ENCODE assay signal across 8 cellular contexts in genomic region chr7:2019693-2020511, GRCh38.
A peak's percentile ranks its signal among the peaks of the same experiment; 100 is the strongest.
DNase-seq lines count a peak whose midpoint lies in the region; FAIRE-seq and TF ChIP-seq lines count a peak whose summit lies in the region.

No MANE protein-coding gene starts in this region.

- no peak overlapping the region for H2BK120ac ChIP-seq in mesendoderm (ENCODE audit: low read depth, low read length)

- no peaks in the 10 kb centered on the region for H3K79me2 ChIP-seq in mesendoderm (ENCODE audit: control insufficient read depth, insufficient read depth, low read length)

- H4K5ac ChIP-seq in mesendoderm (ENCODE audit: low read length): no peak overlapping the region

- no CpG with 5 or more reads among the region's 44 CpGs for WGBS in mesendoderm (ENCODE audit: extremely low coverage, insufficient coverage, low lambda C conversion rate)

- H3K9me3 ChIP-seq in CD8-positive, alpha-beta memory T cell (ENCODE audit: low read length): no peaks in the 10 kb centered on the region
- peaks cover 0 to 7% (median 4%) of the 10 kb centered on the region in 3 donors for H3K9me3 ChIP-seq in tibial artery

- POLR2A ChIA-PET in CD8-positive, alpha-beta memory T cell (lab: Charles Lee): no interaction called here

- H2BK15ac ChIP-seq in mesendoderm (replicated peaks; ENCODE audit: low read depth): no peak overlapping the region

- DNase-seq in CD8-positive, alpha-beta memory T cell: peak in 3 of 5 donors; percentile 50 to 80 (median 52)
- DNase-seq in H54 (ENCODE audit: insufficient read length, low spot score) (peak; percentile 80), SK-N-DZ (ENCODE audit: low spot score) (peak; percentile 33), bronchial epithelial cell (ENCODE audit: low read depth) (peak; percentile 5), mesendoderm (peak; percentile 25), tibial artery (peak; percentile 68 to 77), cortex of kidney (lab: John Stamatoyannopoulos, UW) (no peak)
- DNase-seq in activated T-helper 2 cell treated with anti-CD3 and anti-CD28 coated beads, Interferon-gamma antibody, Interleukin-2, Interleukin-4, amounts not matched to agents 10 μg/mL and 5 μg/mL and 100 μg/mL, durations not matched to agents 14 hours and 24 hours and 36 hours (ENCODE audit: low spot score): no peak

- peak; percentile 38; the same call in 1 of the 2 replicates for TF ChIP-seq POLR2A in H54 (IDR thresholded peaks at IDR 0.05; ENCODE audit: low read depth, low read length)

- no peak overlapping the region for H3K56ac ChIP-seq in mesendoderm (ENCODE audit: low read length)

- H4K8ac ChIP-seq in mesendoderm (ENCODE audit: low read depth, low read length): no peak overlapping the region

- H3K4me2 ChIP-seq in mesendoderm (ENCODE audit: low read length): no peak overlapping the region

- no peak overlapping the region for H2BK5ac ChIP-seq in mesendoderm (ENCODE audit: low read length)

- H3K18ac ChIP-seq in mesendoderm (ENCODE audit: low read length): no peak overlapping the region

- H3K79me1 ChIP-seq in mesendoderm (ENCODE audit: low read length): no peaks in the 10 kb centered on the region

- H3K4me3 Mint-ChIP-seq in CD8-positive, alpha-beta memory T cell: peak overlapping the region in 6 of 7 donors; percentile 30 to 79 (median 48)
- H3K4me3 Mint-ChIP-seq in activated T-helper 2 cell treated with anti-CD3 and anti-CD28 coated beads, Interferon-gamma antibody, Interleukin-2, Interleukin-4, amounts not matched to agents 10 μg/mL and 5 μg/mL and 100 μg/mL, durations not matched to agents 14 hours and 24 hours and 36 hours (ENCODE audit: low read depth): no peak overlapping the region

- intact Hi-C loops in tibial artery (cut with DNase I; ENCODE audit: low total_unique reads): no loop called here
- intact Hi-C loops in activated T-helper 2 cell treated with anti-CD3 and anti-CD28 coated beads, Interferon-gamma antibody, Interleukin-2, Interleukin-4, amounts not matched to agents 10 μg/mL and 5 μg/mL and 100 μg/mL, durations not matched to agents 14 hours and 24 hours and 36 hours (cut with micrococcal nuclease): no loop called here

- peaks cover 4 to 14% (median 10%) of the 10 kb centered on the region in 5 donors for H3K9me3 Mint-ChIP-seq in CD8-positive, alpha-beta memory T cell
- peaks cover 10% of the 10 kb centered on the region for H3K9me3 Mint-ChIP-seq in activated T-helper 2 cell treated with anti-CD3 and anti-CD28 coated beads, Interferon-gamma antibody, Interleukin-2, Interleukin-4, amounts not matched to agents 10 μg/mL and 5 μg/mL and 100 μg/mL, durations not matched to agents 14 hours and 24 hours and 36 hours

- H3K36me3 ChIP-seq in CD8-positive, alpha-beta memory T cell (ENCODE audit: insufficient read depth, low read length): no peaks in the 10 kb centered on the region
- H3K36me3 ChIP-seq in bronchial epithelial cell (ENCODE audit: control insufficient read depth, insufficient read depth, low read length): no peaks in the 10 kb centered on the region
- no peaks in the 10 kb centered on the region for H3K36me3 ChIP-seq in mesendoderm (ENCODE audit: control insufficient read depth, insufficient read depth, low read length)
- H3K36me3 ChIP-seq in tibial artery: peaks cover 0 to 3% (median 0%) of the 10 kb centered on the region in 3 donors

- FAIRE-seq in H54 (lab: Jason Lieb, UNC) (no peak), bronchial epithelial cell (lab: Jason Lieb, UNC) (no peak)

- peaks cover 11% of the 10 kb centered on the region for H3K4me1 ChIP-seq in CD8-positive, alpha-beta memory T cell (ENCODE audit: insufficient read depth, low read length)
- H3K4me1 ChIP-seq in mesendoderm (ENCODE audit: control insufficient read depth, low read depth, low read length) (no peaks in the 10 kb centered on the region), tibial artery (peaks cover 0 to 17% (median 3%) of the 10 kb centered on the region in 4 donors)

- peaks cover 0 to 3% of the 10 kb centered on the region in 2 donors for H3K27me3 Mint-ChIP-seq in CD8-positive, alpha-beta memory T cell
- H3K27me3 Mint-ChIP-seq in activated T-helper 2 cell treated with anti-CD3 and anti-CD28 coated beads, Interferon-gamma antibody, Interleukin-2, Interleukin-4, amounts not matched to agents 10 μg/mL and 5 μg/mL and 100 μg/mL, durations not matched to agents 14 hours and 24 hours and 36 hours (ENCODE audit: low read depth): no peaks in the 10 kb centered on the region

- H3K9ac ChIP-seq in mesendoderm (ENCODE audit: low read length): no peak overlapping the region

- peaks cover 0 to 10% (median 4%) of the 10 kb centered on the region in 3 donors for H3K36me3 Mint-ChIP-seq in CD8-positive, alpha-beta memory T cell
- peaks cover 10% of the 10 kb centered on the region for H3K36me3 Mint-ChIP-seq in activated T-helper 2 cell treated with anti-CD3 and anti-CD28 coated beads, Interferon-gamma antibody, Interleukin-2, Interleukin-4, amounts not matched to agents 10 μg/mL and 5 μg/mL and 100 μg/mL, durations not matched to agents 14 hours and 24 hours and 36 hours (ENCODE audit: low read depth)

- no peak overlapping the region for H2AK5ac ChIP-seq in mesendoderm (ENCODE audit: low read length)

- CTCF ChIA-PET in CD8-positive, alpha-beta memory T cell (lab: Charles Lee): no interaction called here

- H3K27ac ChIP-seq in CD8-positive, alpha-beta memory T cell (ENCODE audit: low read depth, low read length): peak overlapping the region; percentile 79
- H3K27ac ChIP-seq in mesendoderm (ENCODE audit: low read depth, low read length) (no peak overlapping the region), tibial artery (peak overlapping the region; percentile 23 to 46)

- H3K4me3 ChIP-seq in CD8-positive, alpha-beta memory T cell (ENCODE audit: low read length): no peak overlapping the region
- no peak overlapping the region for H3K4me3 ChIP-seq in bronchial epithelial cell (ENCODE audit: low read depth, low read length)
- no peak overlapping the region for H3K4me3 ChIP-seq in mesendoderm (ENCODE audit: low read length)
- peak overlapping the region; percentile 18 to 20 for H3K4me3 ChIP-seq in tibial artery

- H3K4ac ChIP-seq in mesendoderm (ENCODE audit: low read depth, low read length): no peak overlapping the region

- TF ChIP-seq CTCF in bronchial epithelial cell (IDR thresholded peaks at IDR 0.05; ENCODE audit: insufficient read depth, low read length, severe bottlenecking) (no peak), tibial artery (IDR thresholded peaks at IDR 0.05) (no peak)

- no peak overlapping the region for H3K23ac ChIP-seq in mesendoderm (ENCODE audit: low read length)

- peaks cover 10 to 19% (median 15%) of the 10 kb centered on the region in 3 donors for H3K4me1 Mint-ChIP-seq in CD8-positive, alpha-beta memory T cell
- H3K4me1 Mint-ChIP-seq in activated T-helper 2 cell treated with anti-CD3 and anti-CD28 coated beads, Interferon-gamma antibody, Interleukin-2, Interleukin-4, amounts not matched to agents 10 μg/mL and 5 μg/mL and 100 μg/mL, durations not matched to agents 14 hours and 24 hours and 36 hours (ENCODE audit: low read depth): peaks cover 17% of the 10 kb centered on the region

- no peaks in the 10 kb centered on the region for H3K27me3 ChIP-seq in CD8-positive, alpha-beta memory T cell (ENCODE audit: insufficient read depth, low read length, poor library complexity, severe bottlenecking)
- H3K27me3 ChIP-seq in bronchial epithelial cell (ENCODE audit: control insufficient read depth, insufficient read depth, low read length) (no peaks in the 10 kb centered on the region), mesendoderm (ENCODE audit: insufficient read depth, low read length, poor library complexity) (no peaks in the 10 kb centered on the region), tibial artery (no peaks in the 10 kb centered on the region)

- peak overlapping the region; percentile 32 to 91 (median 80) for H3K27ac Mint-ChIP-seq in CD8-positive, alpha-beta memory T cell
- no peak overlapping the region for H3K27ac Mint-ChIP-seq in activated T-helper 2 cell treated with anti-CD3 and anti-CD28 coated beads, Interferon-gamma antibody, Interleukin-2, Interleukin-4, amounts not matched to agents 10 μg/mL and 5 μg/mL and 100 μg/mL, durations not matched to agents 14 hours and 24 hours and 36 hours

Comparison
In these comparisons a context has a peak if more than half of its experiments do, and no peak if none do; other contexts are left out.
1. DNase-seq: peak in CD8-positive, alpha-beta memory T cell (3 of 5), H54 (single experiment), SK-N-DZ (single experiment), bronchial epithelial cell (single experiment), mesendoderm (single experiment) and tibial artery (2 of 2); none in activated T-helper 2 cell treated with anti-CD3 and anti-CD28 coated beads, Interferon-gamma antibody, Interleukin-2, Interleukin-4, amounts not matched to agents 10 μg/mL and 5 μg/mL and 100 μg/mL, durations not matched to agents 14 hours and 24 hours and 36 hours (single experiment) and cortex of kidney (single experiment).
2. H3K4me3 ChIP-seq: peak in tibial artery (2 of 2); none in CD8-positive, alpha-beta memory T cell (single experiment), bronchial epithelial cell (single experiment) and mesendoderm (single experiment).